In the genomic region with DNA sequence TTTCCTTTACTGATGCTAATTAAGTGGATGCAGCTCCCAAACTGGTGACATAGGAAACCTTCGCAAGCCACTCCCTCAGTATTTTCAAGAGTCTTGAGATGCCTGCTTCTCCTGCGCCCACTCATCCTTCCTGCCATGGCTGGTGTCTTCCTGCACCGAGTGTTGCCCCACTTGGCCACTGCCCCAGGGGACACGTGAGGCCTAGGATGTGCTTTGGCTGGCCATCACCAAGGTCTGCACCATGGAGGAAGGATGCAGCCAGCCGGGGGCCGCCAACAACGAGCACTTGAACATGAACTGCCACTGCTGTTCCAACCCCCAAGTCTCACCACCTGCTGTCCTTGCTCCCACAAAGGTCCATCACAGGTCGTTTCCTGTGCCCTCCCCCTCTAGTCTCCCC, we compare ENCODE assay signal across 1 cellular context.
TF ChIP-seq lines count a peak whose summit lies in the region.

No MANE protein-coding gene starts in this region.

TF ChIP-seq in WTC11, 78 proteins besides CTCF, POLR2A, EP300 and RAD21 (continued from another document):
- TF ChIP-seq STAT6 (CRISPR knock-in tag; conservative IDR thresholded peaks at IDR 0.05; ENCODE audit: low read depth) (no peak), ETV6 (CRISPR knock-in tag; IDR thresholded peaks at IDR 0.05) (no peak)
